Comparison of ENCODE assay signal across 21 cellular contexts in the genomic region with DNA sequence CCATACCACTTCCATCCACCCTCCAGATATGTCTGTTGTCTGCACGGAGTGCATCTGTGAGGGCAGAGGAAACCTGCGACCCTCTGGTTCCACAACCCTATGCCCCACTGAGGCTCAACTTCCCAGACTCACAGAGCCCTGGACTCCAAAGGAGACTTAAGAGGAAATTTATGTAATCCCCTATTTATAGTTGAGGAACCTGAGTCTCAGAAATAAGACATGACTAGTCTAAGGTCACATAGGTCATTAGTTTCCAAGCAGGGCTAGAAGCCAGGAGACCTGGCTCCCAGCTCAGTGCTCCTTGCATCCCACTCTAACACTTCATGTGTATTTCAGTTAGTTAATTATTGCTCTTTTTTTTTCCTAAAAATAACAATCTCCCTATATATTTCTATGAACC. TPM values are rescaled to one million over a fixed set of nuclear protein-coding genes. Genes with fewer than 3 reads are reported as not detected.
DNase-seq lines count a peak whose midpoint lies in the region; ATAC-seq and TF ChIP-seq lines count a peak whose summit lies in the region.
"Had no signal": no experiment of that assay in that cellular context is flagged by ENCODE, and none has a peak within 500 bp of the region (broad histone marks: within the 10 kb centered on the region; RNA-seq: fewer than 3 reads in every experiment).

No MANE protein-coding gene starts in this region.

- POLR2A ChIA-PET in CD8-positive, alpha-beta memory T cell (lab: Charles Lee): no interaction called here
- POLR2A ChIA-PET in activated CD4-positive, alpha-beta T cell treated with anti-CD3 and anti-CD28 coated beads for 36 hours (lab: Charles Lee): no interaction called here
- POLR2A ChIA-PET in naive thymus-derived CD8-positive, alpha-beta T cell (lab: Charles Lee): no interaction called here

- intact Hi-C loops in activated CD4-positive, alpha-beta T cell treated with anti-CD3 and anti-CD28 coated beads for 36 hours (cut with DNase I, micrococcal nuclease): no loop called here

- ATAC-seq in stimulated activated memory B cell treated with anti-CD40 and anti-IgM and Interleukin-4, amounts not matched to agents 10 μg/mL and 1 μg/mL and 100 μg/mL, for 72 hours: no peak
- ATAC-seq in activated CD4-positive, alpha-beta T cell treated with anti-CD3 and anti-CD28 coated beads for 36 hours: no peak
- no peak for ATAC-seq in naive thymus-derived CD8-positive, alpha-beta T cell
- ATAC-seq: HCT116, Right ventricle myocardium inferior had no signal

- peaks cover 39 to 57% (median 52%) of the 10 kb centered on the region in 3 donors for H3K4me1 Mint-ChIP-seq in CD8-positive, alpha-beta memory T cell
- peaks cover 82% of the 10 kb centered on the region for H3K4me1 Mint-ChIP-seq in nephron
- peaks cover 67% of the 10 kb centered on the region for H3K4me1 Mint-ChIP-seq in stimulated activated memory B cell treated with anti-CD40 and anti-IgM and Interleukin-4, amounts not matched to agents 10 μg/mL and 1 μg/mL and 100 μg/mL, for 72 hours
- peaks cover 17% of the 10 kb centered on the region for H3K4me1 Mint-ChIP-seq in activated CD4-positive, alpha-beta T cell treated with anti-CD3 and anti-CD28 coated beads for 36 hours
- H3K4me1 Mint-ChIP-seq in naive thymus-derived CD8-positive, alpha-beta T cell: peaks cover 18 to 48% (median 31%) of the 10 kb centered on the region in 4 donors

- CTCF ChIA-PET in CD8-positive, alpha-beta memory T cell (lab: Charles Lee): no interaction called here
- CTCF ChIA-PET in activated CD4-positive, alpha-beta T cell treated with anti-CD3 and anti-CD28 coated beads for 36 hours (lab: Charles Lee): no interaction called here

- DNase-seq in CD8-positive, alpha-beta memory T cell: no peak
- no peak for DNase-seq in cerebellar nuclear complex (lab: John Stamatoyannopoulos, UW)
- no peak for DNase-seq in activated CD4-positive, alpha-beta T cell treated with anti-CD3 and anti-CD28 coated beads for 36 hours
- DNase-seq in naive thymus-derived CD8-positive, alpha-beta T cell: no peak
- DNase-seq: AML-193; CD4-positive, alpha-beta T cell; NCI-H1048; NCI-H1694; NCI-H446 treated with DMSO at 0.1 percent for 48 hours; NCI-H526 treated with DMSO at 0.1 percent for 48 hours; PC-9 had no signal

- H3K36me3 ChIP-seq in CD8-positive, alpha-beta memory T cell (ENCODE audit: insufficient read depth, low read length): no peaks in the 10 kb centered on the region
- H3K36me3 ChIP-seq: BLaER1 treated with 17β-estradiol and CSF1 and Interleukin-3, amounts not matched to agents 10 nM and 100 nM; SJSA1 had no signal

- no peak overlapping the region for H3K4me3 Mint-ChIP-seq in CD8-positive, alpha-beta memory T cell
- peak overlapping the region in 2 of 3 experiments; percentile 9 to 13 for H3K4me3 Mint-ChIP-seq in nephron
- no peak overlapping the region for H3K4me3 Mint-ChIP-seq in stimulated activated memory B cell treated with anti-CD40 and anti-IgM and Interleukin-4, amounts not matched to agents 10 μg/mL and 1 μg/mL and 100 μg/mL, for 72 hours
- H3K4me3 Mint-ChIP-seq in activated CD4-positive, alpha-beta T cell treated with anti-CD3 and anti-CD28 coated beads for 36 hours: no peak overlapping the region
- no peak overlapping the region for H3K4me3 Mint-ChIP-seq in naive thymus-derived CD8-positive, alpha-beta T cell
- H3K4me3 Mint-ChIP-seq: CD4-positive, alpha-beta T cell had no signal

- H3K9me3 Mint-ChIP-seq in CD8-positive, alpha-beta memory T cell: no peaks in the 10 kb centered on the region
- H3K9me3 Mint-ChIP-seq in nephron: no peaks in the 10 kb centered on the region
- no peaks in the 10 kb centered on the region for H3K9me3 Mint-ChIP-seq in stimulated activated memory B cell treated with anti-CD40 and anti-IgM and Interleukin-4, amounts not matched to agents 10 μg/mL and 1 μg/mL and 100 μg/mL, for 72 hours
- no peaks in the 10 kb centered on the region for H3K9me3 Mint-ChIP-seq in activated CD4-positive, alpha-beta T cell treated with anti-CD3 and anti-CD28 coated beads for 36 hours (ENCODE audit: low read depth)
- no peaks in the 10 kb centered on the region for H3K9me3 Mint-ChIP-seq in naive thymus-derived CD8-positive, alpha-beta T cell
- H3K9me3 Mint-ChIP-seq: CD4-positive, alpha-beta T cell had no signal

- no peak overlapping the region for H3K27ac ChIP-seq in CD8-positive, alpha-beta memory T cell (ENCODE audit: low read depth, low read length)
- peak overlapping the region; percentile 29 for H3K27ac ChIP-seq in angular gyrus (ENCODE audit: low read depth, low read length)
- H3K27ac ChIP-seq: BLaER1 treated with 17β-estradiol and CSF1 and Interleukin-3, amounts not matched to agents 10 nM and 100 nM; HL-60; PC-9; SJSA1 had no signal

- H3K4me3 ChIP-seq in CD8-positive, alpha-beta memory T cell (ENCODE audit: low read length): no peak overlapping the region
- H3K4me3 ChIP-seq: BLaER1 treated with 17β-estradiol and CSF1 and Interleukin-3, amounts not matched to agents 10 nM and 100 nM; PC-9; SJSA1 had no signal

- peaks cover 34% of the 10 kb centered on the region for H3K4me1 ChIP-seq in CD8-positive, alpha-beta memory T cell (ENCODE audit: insufficient read depth, low read length)
- H3K4me1 ChIP-seq: SJSA1 had no signal

- H3K27me3 ChIP-seq in CD8-positive, alpha-beta memory T cell (ENCODE audit: insufficient read depth, low read length, poor library complexity, severe bottlenecking): no peaks in the 10 kb centered on the region

- H3K36me3 Mint-ChIP-seq in CD8-positive, alpha-beta memory T cell: no peaks in the 10 kb centered on the region
- H3K36me3 Mint-ChIP-seq in nephron (ENCODE audit: low read depth): no peaks in the 10 kb centered on the region
- H3K36me3 Mint-ChIP-seq in stimulated activated memory B cell treated with anti-CD40 and anti-IgM and Interleukin-4, amounts not matched to agents 10 μg/mL and 1 μg/mL and 100 μg/mL, for 72 hours: no peaks in the 10 kb centered on the region
- no peaks in the 10 kb centered on the region for H3K36me3 Mint-ChIP-seq in activated CD4-positive, alpha-beta T cell treated with anti-CD3 and anti-CD28 coated beads for 36 hours (ENCODE audit: low read depth)
- H3K36me3 Mint-ChIP-seq in naive thymus-derived CD8-positive, alpha-beta T cell: no peaks in the 10 kb centered on the region

- H3K27me3 Mint-ChIP-seq in CD8-positive, alpha-beta memory T cell: peaks cover 0 to 3% of the 10 kb centered on the region in 2 donors
- H3K27me3 Mint-ChIP-seq in nephron (ENCODE audit: low read depth): peaks cover 14% of the 10 kb centered on the region
- no peaks in the 10 kb centered on the region for H3K27me3 Mint-ChIP-seq in stimulated activated memory B cell treated with anti-CD40 and anti-IgM and Interleukin-4, amounts not matched to agents 10 μg/mL and 1 μg/mL and 100 μg/mL, for 72 hours
- H3K27me3 Mint-ChIP-seq in activated CD4-positive, alpha-beta T cell treated with anti-CD3 and anti-CD28 coated beads for 36 hours: peaks cover 7% of the 10 kb centered on the region
- peaks cover 0 to 16% (median 8%) of the 10 kb centered on the region in 5 donors for H3K27me3 Mint-ChIP-seq in naive thymus-derived CD8-positive, alpha-beta T cell

- no peak for TF ChIP-seq CTCF in nephron (IDR thresholded peaks at IDR 0.05; ENCODE audit: unreplicated experiment in 3 of 3)

- peak overlapping the region in 5 of 8 donors; percentile 1 to 85 (median 55) for H3K27ac Mint-ChIP-seq in CD8-positive, alpha-beta memory T cell
- peak overlapping the region in 2 of 3 experiments; percentile 77 to 95 for H3K27ac Mint-ChIP-seq in nephron
- H3K27ac Mint-ChIP-seq in stimulated activated memory B cell treated with anti-CD40 and anti-IgM and Interleukin-4, amounts not matched to agents 10 μg/mL and 1 μg/mL and 100 μg/mL, for 72 hours: peak overlapping the region; percentile 14
- H3K27ac Mint-ChIP-seq in activated CD4-positive, alpha-beta T cell treated with anti-CD3 and anti-CD28 coated beads for 36 hours: no peak overlapping the region
- peak overlapping the region in 1 of 10 donors; percentile 74 for H3K27ac Mint-ChIP-seq in naive thymus-derived CD8-positive, alpha-beta T cell
- H3K27ac Mint-ChIP-seq: CD4-positive, alpha-beta T cell had no signal

- no peaks in the 10 kb centered on the region for H3K9me3 ChIP-seq in CD8-positive, alpha-beta memory T cell (ENCODE audit: low read length)
- H3K9me3 ChIP-seq: BLaER1 treated with 17β-estradiol and CSF1 and Interleukin-3, amounts not matched to agents 10 nM and 100 nM; SJSA1 had no signal

RNA-seq across cellular contexts. Expression of gene LEMD1, which starts 15.7 kb away (rescaled TPM):
- under 1 TPM in 1 of 2 experiments, not detected in 1; 0.55 TPM for total RNA-seq in CD8-positive, alpha-beta memory T cell
- polyA plus RNA-seq in CD8-positive, alpha-beta memory T cell: not detected
- under 1 TPM; 0.66 to 0.79 TPM for total RNA-seq in activated CD4-positive, alpha-beta T cell treated with anti-CD3 and anti-CD28 coated beads for 36 hours
- total RNA-seq in naive thymus-derived CD8-positive, alpha-beta T cell: not detected
- not detected for polyA plus RNA-seq in naive thymus-derived CD8-positive, alpha-beta T cell
- total RNA-seq: CD4-positive, alpha-beta T cell; Right ventricle myocardium inferior; RPMI7951; SJSA1 had no signal
- polyA plus RNA-seq: AG04450 had no signal

RNA-seq across cellular contexts. Expression of gene BLACAT1, which starts 18.3 kb away (rescaled TPM):
- under 1 TPM in 1 of 2 experiments, not detected in 1; 0.09 TPM for total RNA-seq in CD8-positive, alpha-beta memory T cell
- polyA plus RNA-seq in CD8-positive, alpha-beta memory T cell: not detected
- total RNA-seq in activated CD4-positive, alpha-beta T cell treated with anti-CD3 and anti-CD28 coated beads for 36 hours: under 1 TPM; 0.25 to 0.32 TPM
- under 1 TPM; 0.11 to 0.31 TPM for total RNA-seq in naive thymus-derived CD8-positive, alpha-beta T cell
- not detected for polyA plus RNA-seq in naive thymus-derived CD8-positive, alpha-beta T cell
- total RNA-seq: CD4-positive, alpha-beta T cell; Right ventricle myocardium inferior; RPMI7951; SJSA1 had no signal

Comparison
In these comparisons a context has a peak if more than half of its experiments do, and no peak if none do; other contexts are left out.
1. H3K4me3 Mint-ChIP-seq: peak in nephron (2 of 3); none in CD8-positive, alpha-beta memory T cell (0 of 7), stimulated activated memory B cell treated with anti-CD40 and anti-IgM and Interleukin-4, amounts not matched to agents 10 μg/mL and 1 μg/mL and 100 μg/mL, for 72 hours (single experiment), activated CD4-positive, alpha-beta T cell treated with anti-CD3 and anti-CD28 coated beads for 36 hours (single experiment) and naive thymus-derived CD8-positive, alpha-beta T cell (0 of 10).